ENCODE assay signal across 2 cellular contexts in the genomic region with DNA sequence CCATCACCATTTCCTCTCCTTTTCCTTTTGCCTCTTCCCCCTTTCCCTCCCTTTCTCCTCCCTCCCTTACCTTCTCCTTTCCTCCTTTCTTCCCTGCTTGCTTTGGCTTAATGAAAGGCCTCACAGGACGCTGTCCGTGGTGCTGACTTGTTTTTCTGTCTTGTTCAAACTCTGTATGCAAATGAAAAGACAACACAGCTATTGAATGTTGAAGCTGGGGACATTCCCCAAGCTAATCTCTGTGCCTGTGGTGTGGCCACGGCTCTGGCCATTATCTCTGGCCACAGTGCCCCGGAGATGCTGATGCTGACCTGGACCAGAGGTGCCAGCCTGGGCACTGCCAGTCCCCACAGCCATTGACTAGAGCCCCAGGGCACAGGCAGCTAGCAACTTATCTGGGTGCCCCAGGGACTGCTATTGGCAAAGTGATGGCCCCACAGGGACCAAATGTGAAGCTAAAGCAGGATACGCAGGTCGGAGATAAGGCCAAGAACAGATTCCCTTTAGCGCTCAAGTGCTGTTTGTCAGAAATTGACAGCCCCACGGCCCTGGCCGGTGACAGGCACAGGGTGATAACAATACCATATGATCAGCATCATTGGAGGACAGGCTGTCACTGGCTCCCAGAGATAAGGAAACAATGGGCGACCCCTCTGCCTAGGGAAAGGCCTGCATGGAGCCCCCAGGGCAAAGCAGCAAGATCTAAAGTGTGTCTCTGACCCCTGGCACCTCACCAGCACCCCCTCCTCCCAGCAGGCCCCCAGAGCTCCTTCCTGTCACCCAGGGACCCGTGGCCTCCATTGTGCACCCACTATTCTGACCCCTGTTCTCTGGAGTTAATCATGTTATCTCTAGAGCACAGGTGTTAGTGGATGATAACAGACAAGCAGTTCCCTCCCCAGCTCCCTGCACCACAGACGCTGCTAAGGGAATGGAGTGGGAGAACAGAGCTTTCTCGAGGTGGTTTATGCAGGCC.
TF ChIP-seq lines count a peak whose summit lies in the region.

No MANE protein-coding gene starts in this region.

TF ChIP-seq in K562, 482 proteins besides CTCF, POLR2A, EP300 and RAD21 (continued from another document and continues in another):
- TF ChIP-seq, protein P1, sequence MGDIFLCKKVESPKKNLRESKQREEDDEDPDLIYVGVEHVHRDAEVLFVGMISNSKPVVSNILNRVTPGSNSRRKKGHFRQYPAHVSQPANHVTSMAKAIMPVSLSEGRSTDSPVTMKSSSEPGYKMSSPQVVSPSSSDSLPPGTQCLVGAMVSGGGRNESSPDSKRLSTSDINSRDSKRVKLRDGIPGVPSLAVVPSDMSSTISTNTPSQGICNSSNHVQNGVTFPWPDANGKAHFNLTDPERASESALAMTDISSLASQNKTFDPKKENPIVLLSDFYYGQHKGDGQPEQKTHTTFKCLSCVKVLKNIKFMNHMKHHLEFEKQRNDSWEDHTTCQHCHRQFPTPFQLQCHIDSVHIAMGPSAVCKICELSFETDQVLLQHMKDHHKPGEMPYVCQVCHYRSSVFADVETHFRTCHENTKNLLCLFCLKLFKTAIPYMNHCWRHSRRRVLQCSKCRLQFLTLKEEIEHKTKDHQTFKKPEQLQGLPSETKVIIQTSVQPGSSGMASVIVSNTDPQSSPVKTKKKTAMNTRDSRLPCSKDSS (IDR thresholded peaks at IDR 0.05; ENCODE audit: low read depth, partially characterized antibody): no peak
- TF ChIP-seq ZFP36 (IDR thresholded peaks at IDR 0.05; ENCODE audit: low read depth, low read length, partially characterized antibody) (peak; percentile 5), TAL1 (IDR thresholded peaks at IDR 0.05) (peak; percentile 96), ZNF449 (CRISPR knock-in tag; IDR thresholded peaks at IDR 0.05) (peak; percentile 22; the same call in 1 of the 2 replicates), PML (IDR thresholded peaks at IDR 0.05; ENCODE audit: low read length) (peak; percentile 94), SAP30 (IDR thresholded peaks at IDR 0.05; ENCODE audit: borderline replicate concordance, insufficient read depth, low read depth, low read length, poor library complexity, severe bottlenecking) (no peak), ZNF274 (IDR thresholded peaks at IDR 0.05; ENCODE audit: borderline replicate concordance, low read depth, low read length) (peak; percentile 68), ZNF764 (CRISPR knock-in tag; IDR thresholded peaks at IDR 0.05; ENCODE audit: low read depth) (no peak), NR4A1 (CRISPR knock-in tag; IDR thresholded peaks at IDR 0.05) (no peak), NR4A1 (tag; IDR thresholded peaks at IDR 0.05) (peak; percentile 92), DACH1 (IDR thresholded peaks at IDR 0.05; ENCODE audit: partially characterized antibody) (no peak), THRAP3 (IDR thresholded peaks at IDR 0.05; ENCODE audit: borderline replicate concordance) (no peak)
- TF ChIP-seq, protein P2, sequence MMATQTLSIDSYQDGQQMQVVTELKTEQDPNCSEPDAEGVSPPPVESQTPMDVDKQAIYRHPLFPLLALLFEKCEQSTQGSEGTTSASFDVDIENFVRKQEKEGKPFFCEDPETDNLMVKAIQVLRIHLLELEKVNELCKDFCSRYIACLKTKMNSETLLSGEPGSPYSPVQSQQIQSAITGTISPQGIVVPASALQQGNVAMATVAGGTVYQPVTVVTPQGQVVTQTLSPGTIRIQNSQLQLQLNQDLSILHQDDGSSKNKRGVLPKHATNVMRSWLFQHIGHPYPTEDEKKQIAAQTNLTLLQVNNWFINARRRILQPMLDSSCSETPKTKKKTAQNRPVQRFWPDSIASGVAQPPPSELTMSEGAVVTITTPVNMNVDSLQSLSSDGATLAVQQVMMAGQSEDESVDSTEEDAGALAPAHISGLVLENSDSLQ (IDR thresholded peaks at IDR 0.05): peak; percentile 86
- TF ChIP-seq, protein P3, sequence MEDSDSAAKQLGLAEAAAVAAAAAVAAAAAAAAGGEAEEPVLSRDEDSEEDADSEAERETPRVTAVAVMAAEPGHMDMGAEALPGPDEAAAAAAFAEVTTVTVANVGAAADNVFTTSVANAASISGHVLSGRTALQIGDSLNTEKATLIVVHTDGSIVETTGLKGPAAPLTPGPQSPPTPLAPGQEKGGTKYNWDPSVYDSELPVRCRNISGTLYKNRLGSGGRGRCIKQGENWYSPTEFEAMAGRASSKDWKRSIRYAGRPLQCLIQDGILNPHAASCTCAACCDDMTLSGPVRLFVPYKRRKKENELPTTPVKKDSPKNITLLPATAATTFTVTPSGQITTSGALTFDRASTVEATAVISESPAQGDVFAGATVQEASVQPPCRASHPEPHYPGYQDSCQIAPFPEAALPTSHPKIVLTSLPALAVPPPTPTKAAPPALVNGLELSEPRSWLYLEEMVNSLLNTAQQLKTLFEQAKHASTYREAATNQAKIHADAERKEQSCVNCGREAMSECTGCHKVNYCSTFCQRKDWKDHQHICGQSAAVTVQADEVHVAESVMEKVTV (CRISPR knock-in tag; IDR thresholded peaks at IDR 0.05): no peak
- TF ChIP-seq, protein P4, sequence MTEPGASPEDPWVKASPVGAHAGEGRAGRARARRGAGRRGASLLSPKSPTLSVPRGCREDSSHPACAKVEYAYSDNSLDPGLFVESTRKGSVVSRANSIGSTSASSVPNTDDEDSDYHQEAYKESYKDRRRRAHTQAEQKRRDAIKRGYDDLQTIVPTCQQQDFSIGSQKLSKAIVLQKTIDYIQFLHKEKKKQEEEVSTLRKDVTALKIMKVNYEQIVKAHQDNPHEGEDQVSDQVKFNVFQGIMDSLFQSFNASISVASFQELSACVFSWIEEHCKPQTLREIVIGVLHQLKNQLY (CRISPR knock-in tag; conservative IDR thresholded peaks at IDR 0.05): no peak

TF ChIP-seq in HepG2, 621 proteins besides CTCF, POLR2A, EP300 and RAD21 (continued from another document and continues in another):
- no peak for TF ChIP-seq ZNF646 (CRISPR knock-in tag; IDR thresholded peaks at IDR 0.05)
- TF ChIP-seq U2AF2 (IDR thresholded peaks at IDR 0.05; ENCODE audit: low read depth, low read length): no peak
- TF ChIP-seq ZBTB20 (CRISPR knock-in tag; IDR thresholded peaks at IDR 0.05; ENCODE audit: borderline replicate concordance, low read depth): peak; percentile 89; the same call in 1 of the 2 replicates
- 0 out of 2 replicates have a peak, but pooled peaks have one; percentile 57 for TF ChIP-seq BATF2 (CRISPR knock-in tag; IDR thresholded peaks at IDR 0.05)
- no peak for TF ChIP-seq ZNF382 (CRISPR knock-in tag; IDR thresholded peaks at IDR 0.05; ENCODE audit: borderline replicate concordance)
- TF ChIP-seq ZBTB3 (CRISPR knock-in tag; IDR thresholded peaks at IDR 0.05; ENCODE audit: borderline replicate concordance, low read depth): peak; percentile 84; the same call in 1 of the 2 replicates
- peak; percentile 90; the same call in 1 of the 2 replicates for TF ChIP-seq MIER3 (CRISPR knock-in tag; IDR thresholded peaks at IDR 0.05; ENCODE audit: borderline replicate concordance)
- TF ChIP-seq ETV5 (CRISPR knock-in tag; IDR thresholded peaks at IDR 0.05; ENCODE audit: borderline replicate concordance): peak; percentile 58; the same call in 1 of the 2 replicates
- TF ChIP-seq, protein P5, sequence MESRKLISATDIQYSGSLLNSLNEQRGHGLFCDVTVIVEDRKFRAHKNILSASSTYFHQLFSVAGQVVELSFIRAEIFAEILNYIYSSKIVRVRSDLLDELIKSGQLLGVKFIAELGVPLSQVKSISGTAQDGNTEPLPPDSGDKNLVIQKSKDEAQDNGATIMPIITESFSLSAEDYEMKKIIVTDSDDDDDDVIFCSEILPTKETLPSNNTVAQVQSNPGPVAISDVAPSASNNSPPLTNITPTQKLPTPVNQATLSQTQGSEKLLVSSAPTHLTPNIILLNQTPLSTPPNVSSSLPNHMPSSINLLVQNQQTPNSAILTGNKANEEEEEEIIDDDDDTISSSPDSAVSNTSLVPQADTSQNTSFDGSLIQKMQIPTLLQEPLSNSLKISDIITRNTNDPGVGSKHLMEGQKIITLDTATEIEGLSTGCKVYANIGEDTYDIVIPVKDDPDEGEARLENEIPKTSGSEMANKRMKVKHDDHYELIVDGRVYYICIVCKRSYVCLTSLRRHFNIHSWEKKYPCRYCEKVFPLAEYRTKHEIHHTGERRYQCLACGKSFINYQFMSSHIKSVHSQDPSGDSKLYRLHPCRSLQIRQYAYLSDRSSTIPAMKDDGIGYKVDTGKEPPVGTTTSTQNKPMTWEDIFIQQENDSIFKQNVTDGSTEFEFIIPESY (CRISPR knock-in tag; IDR thresholded peaks at IDR 0.05): no peak
- no peak for TF ChIP-seq ZNF552 (CRISPR knock-in tag; IDR thresholded peaks at IDR 0.05; ENCODE audit: borderline replicate concordance)
- TF ChIP-seq ZNF207 (IDR thresholded peaks at IDR 0.05; ENCODE audit: borderline replicate concordance): no peak
- no peak for TF ChIP-seq U2AF1 (optimal IDR thresholded peaks at IDR 0.05; ENCODE audit: low read depth, low read length)
- TF ChIP-seq MAZ (IDR thresholded peaks at IDR 0.05; ENCODE audit: borderline replicate concordance, low read depth, low read length): no peak
- TF ChIP-seq MAZ (CRISPR knock-in tag; IDR thresholded peaks at IDR 0.05; ENCODE audit: low read depth): 0 out of 2 replicates have a peak, but pooled peaks have one; percentile 58
- TF ChIP-seq, protein P6, sequence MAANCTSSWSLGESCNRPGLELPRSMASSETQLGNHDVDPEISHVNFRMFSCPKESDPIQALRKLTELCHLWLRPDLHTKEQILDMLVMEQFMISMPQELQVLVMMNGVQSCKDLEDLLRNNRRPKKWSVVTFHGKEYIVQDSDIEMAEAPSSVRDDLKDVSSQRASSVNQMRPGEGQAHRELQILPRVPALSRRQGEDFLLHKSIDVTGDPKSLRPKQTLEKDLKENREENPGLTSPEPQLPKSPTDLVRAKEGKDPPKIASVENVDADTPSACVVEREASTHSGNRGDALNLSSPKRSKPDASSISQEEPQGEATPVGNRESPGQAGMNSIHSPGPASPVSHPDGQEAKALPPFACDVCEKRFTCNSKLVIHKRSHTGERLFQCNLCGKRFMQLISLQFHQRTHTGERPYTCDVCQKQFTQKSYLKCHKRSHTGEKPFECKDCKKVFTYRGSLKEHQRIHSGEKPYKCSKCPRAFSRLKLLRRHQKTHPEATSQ (CRISPR knock-in tag; IDR thresholded peaks at IDR 0.05; ENCODE audit: borderline replicate concordance): no peak
- no peak for TF ChIP-seq FIP1L1 (IDR thresholded peaks at IDR 0.05; ENCODE audit: borderline replicate concordance, insufficient read depth, low read depth, low read length)
- TF ChIP-seq ZMAT3 (CRISPR knock-in tag; conservative IDR thresholded peaks at IDR 0.05): peak; percentile 87
- TF ChIP-seq, protein P7, sequence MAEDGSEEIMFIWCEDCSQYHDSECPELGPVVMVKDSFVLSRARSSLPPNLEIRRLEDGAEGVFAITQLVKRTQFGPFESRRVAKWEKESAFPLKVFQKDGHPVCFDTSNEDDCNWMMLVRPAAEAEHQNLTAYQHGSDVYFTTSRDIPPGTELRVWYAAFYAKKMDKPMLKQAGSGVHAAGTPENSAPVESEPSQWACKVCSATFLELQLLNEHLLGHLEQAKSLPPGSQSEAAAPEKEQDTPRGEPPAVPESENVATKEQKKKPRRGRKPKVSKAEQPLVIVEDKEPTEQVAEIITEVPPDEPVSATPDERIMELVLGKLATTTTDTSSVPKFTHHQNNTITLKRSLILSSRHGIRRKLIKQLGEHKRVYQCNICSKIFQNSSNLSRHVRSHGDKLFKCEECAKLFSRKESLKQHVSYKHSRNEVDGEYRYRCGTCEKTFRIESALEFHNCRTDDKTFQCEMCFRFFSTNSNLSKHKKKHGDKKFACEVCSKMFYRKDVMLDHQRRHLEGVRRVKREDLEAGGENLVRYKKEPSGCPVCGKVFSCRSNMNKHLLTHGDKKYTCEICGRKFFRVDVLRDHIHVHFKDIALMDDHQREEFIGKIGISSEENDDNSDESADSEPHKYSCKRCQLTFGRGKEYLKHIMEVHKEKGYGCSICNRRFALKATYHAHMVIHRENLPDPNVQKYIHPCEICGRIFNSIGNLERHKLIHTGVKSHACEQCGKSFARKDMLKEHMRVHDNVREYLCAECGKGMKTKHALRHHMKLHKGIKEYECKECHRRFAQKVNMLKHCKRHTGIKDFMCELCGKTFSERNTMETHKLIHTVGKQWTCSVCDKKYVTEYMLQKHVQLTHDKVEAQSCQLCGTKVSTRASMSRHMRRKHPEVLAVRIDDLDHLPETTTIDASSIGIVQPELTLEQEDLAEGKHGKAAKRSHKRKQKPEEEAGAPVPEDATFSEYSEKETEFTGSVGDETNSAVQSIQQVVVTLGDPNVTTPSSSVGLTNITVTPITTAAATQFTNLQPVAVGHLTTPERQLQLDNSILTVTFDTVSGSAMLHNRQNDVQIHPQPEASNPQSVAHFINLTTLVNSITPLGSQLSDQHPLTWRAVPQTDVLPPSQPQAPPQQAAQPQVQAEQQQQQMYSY (CRISPR knock-in tag; IDR thresholded peaks at IDR 0.05): no peak
